8 cellular contexts compared by ENCODE assay signal in genomic region chrX:232278-232655, GRCh38. TPM values are rescaled to one million over a fixed set of nuclear protein-coding genes. Genes with fewer than 3 reads are reported as not detected.
DNase-seq lines count a peak whose midpoint lies in the region; ATAC-seq and TF ChIP-seq lines count a peak whose summit lies in the region.
"Not testable (repeated sequence)": the region's sequence is repeated elsewhere in the genome, so short reads cannot be mapped to it uniquely, and the experiment has no call there.

No MANE protein-coding gene starts in this region.

- DNase-seq in CD4-positive, CD25-positive, alpha-beta regulatory T cell; activated CD4-positive, alpha-beta T cell treated with anti-CD3 and anti-CD28 coated beads for 36 hours; Right ventricle myocardium superior; omental fat pad (ENCODE audit: low spot score): not testable (repeated sequence)

- peak; percentile 22 to 23 for ATAC-seq in CD4-positive, CD25-positive, alpha-beta regulatory T cell (ENCODE audit: low read depth in 2 of 2)
- peak; percentile 34 for ATAC-seq in GM18907 (IDR thresholded peaks at IDR 0.05; ENCODE audit: unreplicated experiment)
- peak; percentile 37 for ATAC-seq in GM21526 (IDR thresholded peaks at IDR 0.05; ENCODE audit: low FRiP score, unreplicated experiment)
- peak; percentile 17 for ATAC-seq in HG02870 (IDR thresholded peaks at IDR 0.05; ENCODE audit: unreplicated experiment)
- ATAC-seq in HG03432 (IDR thresholded peaks at IDR 0.05; ENCODE audit: unreplicated experiment): peak; percentile 55
- peak; percentile 17 for ATAC-seq in activated CD4-positive, alpha-beta T cell treated with anti-CD3 and anti-CD28 coated beads for 36 hours
- peak; percentile 54 for ATAC-seq in Right ventricle myocardium superior (ENCODE audit: poor library complexity)
- peak; percentile 32 for ATAC-seq in omental fat pad (ENCODE audit: low FRiP score)

- intact Hi-C loops in activated CD4-positive, alpha-beta T cell treated with anti-CD3 and anti-CD28 coated beads for 36 hours (cut with DNase I, micrococcal nuclease); Right ventricle myocardium superior (cut with DNase I): not testable (repeated sequence)

- H3K36me3 Mint-ChIP-seq in CD4-positive, CD25-positive, alpha-beta regulatory T cell; activated CD4-positive, alpha-beta T cell treated with anti-CD3 and anti-CD28 coated beads for 36 hours (ENCODE audit: low read depth): not testable (repeated sequence)

- not testable (repeated sequence) for H3K27me3 ChIP-seq in CD4-positive, CD25-positive, alpha-beta regulatory T cell (ENCODE audit: control insufficient read depth, insufficient read depth, low read length)

- H3K9me3 ChIP-seq in CD4-positive, CD25-positive, alpha-beta regulatory T cell (ENCODE audit: control insufficient read depth in 2 of 2, low read length in 2 of 2): not testable (repeated sequence)

- CTCF ChIA-PET in activated CD4-positive, alpha-beta T cell treated with anti-CD3 and anti-CD28 coated beads for 36 hours (lab: Charles Lee): not testable (repeated sequence)

- H3K27me3 Mint-ChIP-seq in CD4-positive, CD25-positive, alpha-beta regulatory T cell; activated CD4-positive, alpha-beta T cell treated with anti-CD3 and anti-CD28 coated beads for 36 hours: not testable (repeated sequence)

- POLR2A ChIA-PET in activated CD4-positive, alpha-beta T cell treated with anti-CD3 and anti-CD28 coated beads for 36 hours (lab: Charles Lee): not testable (repeated sequence)

- H3K4me1 Mint-ChIP-seq in CD4-positive, CD25-positive, alpha-beta regulatory T cell; activated CD4-positive, alpha-beta T cell treated with anti-CD3 and anti-CD28 coated beads for 36 hours: not testable (repeated sequence)

- not testable (repeated sequence) for H3K4me3 Mint-ChIP-seq in CD4-positive, CD25-positive, alpha-beta regulatory T cell; activated CD4-positive, alpha-beta T cell treated with anti-CD3 and anti-CD28 coated beads for 36 hours

- not testable (repeated sequence) for H3K36me3 ChIP-seq in CD4-positive, CD25-positive, alpha-beta regulatory T cell (ENCODE audit: control insufficient read depth, insufficient read depth, low read length)

- H3K9me3 Mint-ChIP-seq in CD4-positive, CD25-positive, alpha-beta regulatory T cell; activated CD4-positive, alpha-beta T cell treated with anti-CD3 and anti-CD28 coated beads for 36 hours (ENCODE audit: low read depth): not testable (repeated sequence)

- TF ChIP-seq CTCF in omental fat pad (IDR thresholded peaks at IDR 0.05): not testable (repeated sequence)

- H3K4me1 ChIP-seq in CD4-positive, CD25-positive, alpha-beta regulatory T cell (ENCODE audit: control insufficient read depth, insufficient read depth, low read length, poor library complexity, severe bottlenecking): not testable (repeated sequence)

- not testable (repeated sequence) for H3K27ac ChIP-seq in CD4-positive, CD25-positive, alpha-beta regulatory T cell (ENCODE audit: insufficient read depth, low read length, poor library complexity, severe bottlenecking)

- H3K4me3 ChIP-seq in CD4-positive, CD25-positive, alpha-beta regulatory T cell (ENCODE audit: low read depth, low read length): not testable (repeated sequence)

- not testable (repeated sequence) for H3K27ac Mint-ChIP-seq in CD4-positive, CD25-positive, alpha-beta regulatory T cell; activated CD4-positive, alpha-beta T cell treated with anti-CD3 and anti-CD28 coated beads for 36 hours

RNA-seq across cellular contexts. Expression of gene PLCXD1, which starts 48.9 kb away (rescaled TPM):
- 13.3 TPM for total RNA-seq in CD4-positive, CD25-positive, alpha-beta regulatory T cell
- polyA plus RNA-seq in CD4-positive, CD25-positive, alpha-beta regulatory T cell: 1 to 10 TPM; 2.9 to 5.9 (median 4.3) TPM
- total RNA-seq in activated CD4-positive, alpha-beta T cell treated with anti-CD3 and anti-CD28 coated beads for 36 hours: 100 to 1,000 TPM in 1 of 2 experiments, 10 to 100 TPM in 1; 92.8 to 127 TPM
- total RNA-seq in Right ventricle myocardium superior: 5.1 TPM
- 10 to 100 TPM; 12.8 to 32.3 (median 21.9) TPM for total RNA-seq in omental fat pad
